3 cellular contexts compared by ENCODE assay signal in genomic region chr1:880915-881314, GRCh38. TPM values are rescaled to one million over a fixed set of nuclear protein-coding genes. Genes with fewer than 3 reads are reported as not detected.
"Had no signal": no experiment of that assay in that cellular context is flagged by ENCODE, and none has a peak within 500 bp of the region (broad histone marks: within the 10 kb centered on the region; RNA-seq: fewer than 3 reads in every experiment).

No MANE protein-coding gene starts in this region.

RNA-seq across cellular contexts. Expression of gene SAMD11, which starts 42.8 kb away (rescaled TPM):
- total RNA-seq: naive thymus-derived CD8-positive, alpha-beta T cell; natural killer cell; natural killer cell treated with Interleukin-12 subunit alpha and Interleukin-12 subunit beta and Interleukin-15 and Interleukin-18, amount 100 ng/mL, for 72 hours had no signal
